ENCODE assay signal across 2 cellular contexts in the genomic region with DNA sequence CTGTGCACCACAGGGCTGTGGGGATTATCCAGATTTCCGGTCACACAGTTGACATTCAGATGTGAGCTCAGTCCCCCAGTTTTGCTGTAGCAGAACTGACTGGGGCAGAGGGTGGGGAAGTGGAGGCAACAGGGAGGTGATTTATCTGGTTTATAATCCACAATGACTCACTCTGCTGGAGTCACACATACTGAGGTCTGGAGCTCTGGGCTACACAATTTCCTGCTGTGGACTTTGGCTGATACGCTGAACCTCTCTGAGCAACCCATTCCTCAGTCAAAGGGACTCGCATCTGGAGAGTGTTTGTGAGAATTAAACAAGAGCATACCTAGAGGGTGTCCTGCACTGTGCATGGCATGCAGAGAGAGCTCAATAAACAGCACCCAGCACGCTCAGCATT.
TF ChIP-seq lines count a peak whose summit lies in the region.

No MANE protein-coding gene starts in this region.

TF ChIP-seq in endothelial cell of umbilical vein, 7 proteins besides CTCF, POLR2A, EP300 and RAD21 (continued from another document):
- peak; percentile 31 for TF ChIP-seq GATA2 (IDR thresholded peaks at IDR 0.05; ENCODE audit: insufficient read depth, insufficient read length, low read depth, low read length)
- TF ChIP-seq MAX (IDR thresholded peaks at IDR 0.05; ENCODE audit: insufficient read depth, insufficient read length) = no peak
- TF ChIP-seq FOS (IDR thresholded peaks at IDR 0.05; ENCODE audit: borderline replicate concordance, insufficient read depth, low read length) = no peak
- no peak for TF ChIP-seq MYC (IDR thresholded peaks at IDR 0.05; ENCODE audit: low read depth, low read length)
- no peak for TF ChIP-seq JUN (IDR thresholded peaks at IDR 0.05; ENCODE audit: borderline replicate concordance, insufficient read depth, insufficient read length, low read depth)

TF ChIP-seq in HepG2, 621 proteins besides CTCF, POLR2A, EP300 and RAD21 (continued from another document):
- TF ChIP-seq ZBTB33 (CRISPR knock-in tag; IDR thresholded peaks at IDR 0.05) = no peak
- TF ChIP-seq SP4 (CRISPR knock-in tag; IDR thresholded peaks at IDR 0.05) = no peak
- TF ChIP-seq ZNF629 (CRISPR knock-in tag; conservative IDR thresholded peaks at IDR 0.05) = 0 out of 2 replicates have a peak, but pooled peaks have one; percentile 32
